ENCODE assay signal across 9 cellular contexts in the genomic region with DNA sequence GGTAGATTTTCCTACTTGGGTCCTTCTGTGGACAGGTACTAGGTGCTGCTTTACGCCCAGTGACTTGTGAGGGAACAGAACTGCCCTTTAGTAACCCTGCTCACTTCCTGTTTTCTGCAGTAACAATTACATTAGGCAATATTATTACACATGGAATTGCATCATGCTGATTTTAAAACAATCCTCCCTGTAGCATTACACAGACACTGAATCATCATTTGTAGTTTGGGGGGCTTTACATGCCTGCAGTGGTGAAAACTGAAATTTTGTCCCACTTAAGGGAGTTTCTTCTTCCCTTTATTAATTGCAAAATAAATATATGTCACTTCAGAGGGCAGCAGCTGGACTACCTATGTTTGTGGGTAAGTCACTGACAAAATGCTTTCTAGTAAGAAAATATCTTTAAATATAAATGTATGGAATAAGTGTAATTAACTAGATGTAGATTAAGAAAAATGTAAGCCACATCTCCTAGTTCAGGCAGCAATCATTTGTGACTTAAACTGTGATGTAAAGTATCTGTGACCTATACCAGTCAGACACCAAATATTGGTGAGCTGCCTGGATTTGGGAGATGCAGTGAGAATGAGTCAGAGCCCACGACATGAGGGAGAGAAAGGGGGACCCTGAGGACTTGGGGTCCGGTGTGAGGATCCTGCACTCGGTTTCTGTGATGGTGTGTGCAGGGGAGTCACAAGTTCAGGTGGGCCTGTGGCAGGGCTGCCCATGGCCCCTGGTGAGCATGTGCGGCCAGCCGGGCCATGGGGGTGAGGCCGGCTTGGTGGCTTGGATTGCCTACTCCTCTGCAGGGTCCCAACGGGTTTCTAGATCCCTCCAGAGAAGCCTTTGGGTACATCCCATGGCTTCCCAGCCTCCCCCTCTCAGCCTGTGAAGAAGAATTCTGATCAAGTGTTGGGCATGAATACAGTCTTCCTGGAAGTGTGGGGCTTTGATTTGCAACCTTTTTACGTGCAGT. TPM values are rescaled to one million over a fixed set of nuclear protein-coding genes. Genes with fewer than 3 reads are reported as not detected.
DNase-seq lines count a peak whose midpoint lies in the region; ATAC-seq and TF ChIP-seq lines count a peak whose summit lies in the region.
"Had no signal": no experiment of that assay in that cellular context is flagged by ENCODE, and none has a peak within 500 bp of the region (broad histone marks: within the 10 kb centered on the region; RNA-seq: fewer than 3 reads in every experiment).

No MANE protein-coding gene starts in this region.

- H3K4me3 Mint-ChIP-seq in central memory CD8-positive, alpha-beta T cell: peak overlapping the region; percentile 31

- H3K27ac ChIP-seq in neutrophil: peak overlapping the region; percentile 87
- H3K27ac ChIP-seq: C4-2B had no signal

- H3K27me3 Mint-ChIP-seq in central memory CD8-positive, alpha-beta T cell: no peaks in the 10 kb centered on the region

- DNase-seq in NCI-H2196 (lab: John Stamatoyannopoulos, UW; ENCODE audit: unreplicated experiment): peak; percentile 14
- no peak for DNase-seq in NCI-H2196 treated with DMSO at 0.1 percent for 48 hours (lab: John Stamatoyannopoulos, UW; ENCODE audit: unreplicated experiment)
- peak; percentile 67 for DNase-seq in NCI-H460 (ENCODE audit: extremely low read depth, low read depth)
- DNase-seq in central memory CD8-positive, alpha-beta T cell (ENCODE audit: low spot score in 2 of 2): no peak
- no peak for DNase-seq in GM13977 (ENCODE audit: low spot score)

- H3K27ac Mint-ChIP-seq in central memory CD8-positive, alpha-beta T cell (ENCODE audit: low read depth): peak overlapping the region; percentile 51

- no peaks in the 10 kb centered on the region for H3K27me3 ChIP-seq in neutrophil

- H3K36me3 Mint-ChIP-seq in central memory CD8-positive, alpha-beta T cell (ENCODE audit: insufficient read depth): no peaks in the 10 kb centered on the region

- ATAC-seq in central memory CD8-positive, alpha-beta T cell (replicated peaks; ENCODE audit: extremely low read depth, poor library complexity, severe bottlenecking): peak; percentile 86
- ATAC-seq in GM21528 (IDR thresholded peaks at IDR 0.05; ENCODE audit: low FRiP score, unreplicated experiment): no peak
- ATAC-seq in HG03025 (IDR thresholded peaks at IDR 0.05; ENCODE audit: low FRiP score, unreplicated experiment): no peak

- TF ChIP-seq CTCF in neutrophil (IDR thresholded peaks at IDR 0.05) (no peak), GM13977 (IDR thresholded peaks at IDR 0.05; ENCODE audit: extremely low read depth, insufficient read depth, missing control alignments) (no peak)

- H3K4me1 ChIP-seq in neutrophil (ENCODE audit: control insufficient read depth in 1 of 2, insufficient read depth in 1 of 2, low read depth in 1 of 2, low read length in 1 of 2): peaks cover 46 to 58% of the 10 kb centered on the region in 2 experiments

- no peaks in the 10 kb centered on the region for H3K36me3 ChIP-seq in neutrophil

- no peaks in the 10 kb centered on the region for H3K9me3 Mint-ChIP-seq in central memory CD8-positive, alpha-beta T cell

- in situ Hi-C loops in GM13977 (cut with MboI; ENCODE audit: low pct_unique_long_range_greater_than_20kb, low sequenced_read_pairs, unreplicated experiment): no loop called here

- H3K9me3 ChIP-seq in neutrophil: no peaks in the 10 kb centered on the region

- peaks cover 46% of the 10 kb centered on the region for H3K4me1 Mint-ChIP-seq in central memory CD8-positive, alpha-beta T cell

- H3K4me3 ChIP-seq in neutrophil (ENCODE audit: low read depth in 1 of 2, low read length in 1 of 2): peak overlapping the region; percentile 42 to 45

RNA-seq across cellular contexts. Expression of a gene that starts 19.2 kb away (rescaled TPM):
- total RNA-seq in NCI-H460 (2014; rRNA removed; shearing (Covaris generic)): 19.9 and 20.3 TPM in 2 replicates
- polyA plus RNA-seq in NCI-H460 (2014; cell fraction: nucleus; rRNA removed): 9.5 and 16.1 TPM in 2 replicates

Comparison
In these comparisons a context has a peak if more than half of its experiments do, and no peak if none do; other contexts are left out.
1. DNase-seq: peak in NCI-H2196 (single experiment) and NCI-H460 (single experiment); none in NCI-H2196 treated with DMSO at 0.1 percent for 48 hours (single experiment), central memory CD8-positive, alpha-beta T cell (0 of 2) and GM13977 (single experiment).